In genomic region chrX:79107891-79108718, GRCh38 we compare ENCODE assay signal across 13 cellular contexts.
A peak's percentile ranks its signal among the peaks of the same experiment; 100 is the strongest.
DNase-seq lines count a peak whose midpoint lies in the region; ATAC-seq and TF ChIP-seq lines count a peak whose summit lies in the region.
"Had no signal": no experiment of that assay in that cellular context is flagged by ENCODE, and none has a peak within 500 bp of the region (broad histone marks: within the 10 kb centered on the region; RNA-seq: fewer than 3 reads in every experiment).

No MANE protein-coding gene starts in this region.

- H3K4me2 ChIP-seq in MM.1S (ENCODE audit: low read depth, low read length): 0 out of 2 replicates have a peak overlapping the region, but pooled peaks have one; percentile 23
- H3K4me2 ChIP-seq: SK-N-SH had no signal

- peak; percentile 58 for ATAC-seq in GM21528 (IDR thresholded peaks at IDR 0.05; ENCODE audit: low FRiP score, unreplicated experiment)

- no peaks in the 10 kb centered on the region for H3K4me1 ChIP-seq in MM.1S (ENCODE audit: low read length)

- no peaks in the 10 kb centered on the region for H3K27me3 ChIP-seq in MM.1S (replicated peaks; ENCODE audit: insufficient read depth, low read length)
- H3K27me3 ChIP-seq: heart left ventricle had no signal

- no peak overlapping the region for H3K4me3 ChIP-seq in MM.1S (ENCODE audit: low read length)
- H3K4me3 ChIP-seq: heart left ventricle had no signal

- TF ChIP-seq CTCF in GM13977 (IDR thresholded peaks at IDR 0.05; ENCODE audit: extremely low read depth, insufficient read depth, missing control alignments) (no peak), MM.1S (IDR thresholded peaks at IDR 0.05; ENCODE audit: low read length) (no peak)

- no peaks in the 10 kb centered on the region for H3K36me3 ChIP-seq in MM.1S (replicated peaks; ENCODE audit: insufficient read depth, low read length)
- H3K36me3 ChIP-seq: heart left ventricle had no signal

- DNase-seq in GM13977 (ENCODE audit: low spot score) (peak; percentile 21), MM.1S (peak; percentile 43), kidney tubule cell (ENCODE audit: low spot score) (peak; percentile 24), NCI-H1105 (lab: John Stamatoyannopoulos, UW) (no peak), NCI-H774 (lab: John Stamatoyannopoulos, UW) (no peak), NCI-H748 treated with DMSO at 0.1 percent for 48 hours (lab: John Stamatoyannopoulos, UW) (no peak), NCI-H2081 treated with DMSO at 0.1 percent for 48 hours (lab: John Stamatoyannopoulos, UW) (no peak)
- DNase-seq: amniotic stem cell, DND-41, heart left ventricle, NCI-H1694 treated with DMSO at 0.1 percent for 48 hours, SK-N-SH had no signal

- H2AFZ ChIP-seq in MM.1S (ENCODE audit: low read length): 0 out of 2 replicates have a peak overlapping the region, but pooled peaks have one; percentile 11

- no peaks in the 10 kb centered on the region for H3K79me2 ChIP-seq in MM.1S (ENCODE audit: low read length)

- H3K27ac ChIP-seq in MM.1S (ENCODE audit: low read length): no peak overlapping the region

- no peaks in the 10 kb centered on the region for H3K9me3 ChIP-seq in MM.1S (replicated peaks; ENCODE audit: insufficient read depth, low read length)
- H3K9me3 ChIP-seq: heart left ventricle, SK-N-SH had no signal

- in situ Hi-C loops in GM13977 (cut with MboI; ENCODE audit: low pct_unique_long_range_greater_than_20kb, low sequenced_read_pairs, unreplicated experiment): no loop called here

- no peaks in the 10 kb centered on the region for H3F3A ChIP-seq in MM.1S (ENCODE audit: insufficient read depth, low read length)

- H4K20me1 ChIP-seq in MM.1S (ENCODE audit: insufficient read depth, low read length): no peaks in the 10 kb centered on the region

- no peak overlapping the region for H3K9ac ChIP-seq in MM.1S (ENCODE audit: low read length)
- H3K9ac ChIP-seq: SK-N-SH had no signal

- no peaks in the 10 kb centered on the region for H3K9me2 ChIP-seq in MM.1S (replicated peaks; ENCODE audit: insufficient read depth, low read length)
- H3K9me2 ChIP-seq: SK-N-SH had no signal

Comparison
In these comparisons a context has a peak if more than half of its experiments do, and no peak if none do; other contexts are left out.
1. DNase-seq: peak in GM13977 (single experiment), MM.1S (single experiment) and kidney tubule cell (single experiment); none in NCI-H1105 (single experiment), NCI-H774 (single experiment), NCI-H748 treated with DMSO at 0.1 percent for 48 hours (single experiment) and NCI-H2081 treated with DMSO at 0.1 percent for 48 hours (single experiment).